In genomic region chr6:111430605-111431378, GRCh38 we compare ENCODE assay signal across 15 cellular contexts. TPM values are rescaled to one million over a fixed set of nuclear protein-coding genes. Genes with fewer than 3 reads are reported as not detected.
DNase-seq lines count a peak whose midpoint lies in the region; ATAC-seq and TF ChIP-seq lines count a peak whose summit lies in the region.
"Had no signal": no experiment of that assay in that cellular context is flagged by ENCODE, and none has a peak within 500 bp of the region (broad histone marks: within the 10 kb centered on the region; RNA-seq: fewer than 3 reads in every experiment).

No MANE protein-coding gene starts in this region.

- DNase-seq in NCI-H748 (lab: John Stamatoyannopoulos, UW; ENCODE audit: unreplicated experiment) (peak; percentile 9), NCI-H748 treated with DMSO at 0.1 percent for 48 hours (lab: John Stamatoyannopoulos, UW) (no peak), HAP-1 (ENCODE audit: low spot score in 2 of 2) (peak; percentile 63 to 84), erythroblast (lab: John Stamatoyannopoulos, UW) (peak; percentile 23 to 57), progenitor cell of endocrine pancreas (ENCODE audit: low spot score, unreplicated experiment) (no peak), type B pancreatic cell (ENCODE audit: extremely low spot score, unreplicated experiment) (no peak), DMS79 treated with DMSO at 0.1 percent for 48 hours (lab: John Stamatoyannopoulos, UW) (no peak)
- DNase-seq: GOT3, Karpas-422, NCI-H1105 treated with DMSO at 0.1 percent for 48 hours, NCI-H187, NCI-H526, Right ventricle myocardium superior had no signal

- H3K27me3 Mint-ChIP-seq in progenitor cell of endocrine pancreas (no peaks in the 10 kb centered on the region), type B pancreatic cell (no peaks in the 10 kb centered on the region)

- in situ Hi-C loops in HAP-1 (cut with MboI; ENCODE audit: low sequenced_read_pairs): no loop called here

- H3K4me3 ChIP-seq in HAP-1: peak overlapping the region; percentile 5; the same call in 1 of the 2 replicates

- H3K4me1 Mint-ChIP-seq in progenitor cell of endocrine pancreas (ENCODE audit: low read depth): peaks cover 13% of the 10 kb centered on the region
- H3K4me1 Mint-ChIP-seq in type B pancreatic cell (ENCODE audit: unreplicated experiment): peaks cover 16% of the 10 kb centered on the region

- ATAC-seq in HG03442 (IDR thresholded peaks at IDR 0.05; ENCODE audit: unreplicated experiment): no peak
- ATAC-seq: Panc1 had no signal

- H3K27ac Mint-ChIP-seq in progenitor cell of endocrine pancreas: peak overlapping the region; percentile 82
- H3K27ac Mint-ChIP-seq in type B pancreatic cell: no peak overlapping the region

- TF ChIP-seq CTCF in progenitor cell of endocrine pancreas (IDR thresholded peaks at IDR 0.05; ENCODE audit: unreplicated experiment) (no peak), type B pancreatic cell (conservative IDR thresholded peaks at IDR 0.05) (no peak)

- H3K27me3 ChIP-seq in HAP-1 (ENCODE audit: low read depth): no peaks in the 10 kb centered on the region

- H3K36me3 Mint-ChIP-seq in progenitor cell of endocrine pancreas (ENCODE audit: insufficient read depth) (peaks cover 52% of the 10 kb centered on the region), type B pancreatic cell (peaks cover 48% of the 10 kb centered on the region)

- peaks cover 23% of the 10 kb centered on the region for H3K9me3 Mint-ChIP-seq in progenitor cell of endocrine pancreas (ENCODE audit: low read depth)
- peaks cover 12% of the 10 kb centered on the region for H3K9me3 Mint-ChIP-seq in type B pancreatic cell

- no peak for TF ChIP-seq POLR2A in erythroblast (IDR thresholded peaks at IDR 0.05; ENCODE audit: low read length)

- H3K9me3 ChIP-seq in HAP-1: peaks cover 9% of the 10 kb centered on the region

- H3K4me3 Mint-ChIP-seq in progenitor cell of endocrine pancreas (ENCODE audit: low read depth) (no peak overlapping the region), type B pancreatic cell (no peak overlapping the region)

- peaks cover 35% of the 10 kb centered on the region for H3K4me1 ChIP-seq in HAP-1

- H3K36me3 ChIP-seq in HAP-1 (replicated peaks): no peaks in the 10 kb centered on the region

RNA-seq across cellular contexts. Expression of gene REV3L, which starts 52.2 kb away (rescaled TPM):
- 40.0 and 40.5 TPM in 2 replicates for total RNA-seq in progenitor cell of endocrine pancreas
- 28.5 and 34.4 TPM in 2 replicates for total RNA-seq in type B pancreatic cell (ENCODE audit: low replicate concordance)

Comparison
In these comparisons a context has a peak if more than half of its experiments do, and no peak if none do; other contexts are left out.
1. DNase-seq: peak in NCI-H748 (single experiment), HAP-1 (2 of 2) and erythroblast (2 of 2); none in NCI-H748 treated with DMSO at 0.1 percent for 48 hours (single experiment), progenitor cell of endocrine pancreas (single experiment), type B pancreatic cell (single experiment) and DMS79 treated with DMSO at 0.1 percent for 48 hours (single experiment).